In genomic region chr15:63582179-63582578, GRCh38 we compare ENCODE assay signal across 26 cellular contexts. TPM values are rescaled to one million over a fixed set of nuclear protein-coding genes. Genes with fewer than 3 reads are reported as not detected.
DNase-seq lines count a peak whose midpoint lies in the region; ATAC-seq and TF ChIP-seq lines count a peak whose summit lies in the region.
"Had no signal": no experiment of that assay in that cellular context is flagged by ENCODE, and none has a peak within 500 bp of the region (broad histone marks: within the 10 kb centered on the region; RNA-seq: fewer than 3 reads in every experiment).

No MANE protein-coding gene starts in this region.

- intact Hi-C loops in activated CD8-positive, alpha-beta T cell treated with anti-CD3 and anti-CD28 coated beads for 36 hours (cut with micrococcal nuclease), result no loop called here
- intact Hi-C loops in breast epithelium (cut with DNase I; ENCODE audit: low total_unique reads), result no loop called here

- peaks cover 5% of the 10 kb centered on the region for H4K20me1 ChIP-seq in osteoblast (ENCODE audit: insufficient read depth, low read length)

- no peaks in the 10 kb centered on the region for H3K9me3 ChIP-seq in osteoblast (ENCODE audit: low read depth, low read length)
- H3K9me3 ChIP-seq in breast epithelium, result no peaks in the 10 kb centered on the region
- H3K9me3 ChIP-seq: prostate gland, suprapubic skin, uterus had no signal

- no peak for DNase-seq in activated CD8-positive, alpha-beta T cell treated with anti-CD3 and anti-CD28 coated beads for 36 hours
- no peak for DNase-seq in activated CD8-positive, alpha-beta T cell treated with anti-CD3 and anti-CD28 coated beads, Interleukin-2, amount 10 ng/mL, durations not matched to agents 7 days and 5 days
- DNase-seq in HFFc6 (no peak), osteoblast (ENCODE audit: insufficient read length, low spot score, missing footprints) (no peak), NOMO-1 treated with DMSO at 0.1 percent for 48 hours (lab: John Stamatoyannopoulos, UW; ENCODE audit: unreplicated experiment) (no peak), breast epithelium (ENCODE audit: low spot score in 2 of 2) (no peak)
- DNase-seq in central memory CD8-positive, alpha-beta T cell (ENCODE audit: low spot score in 2 of 2), result no peak
- DNase-seq: activated CD4-positive, CD25-positive, alpha-beta regulatory T cell treated with anti-CD3 and anti-CD28 coated beads, Interleukin-2, amount 50 U/mL, for 72 hours; activated CD8-positive, alpha-beta memory T cell treated with anti-CD3 and anti-CD28 coated beads, Interleukin-2, amount 50 U/mL, for 4 hours; C1 segment of cervical spinal cord; cortex of kidney; DMS79; foreskin fibroblast; hippocampal formation; NCI-H146; stimulated activated CD4-positive, alpha-beta T cell treated with anti-CD3 and anti-CD28 coated beads, Interleukin-4, amount 100 ng/mL, for 24 hours; T1000; uterus had no signal

- H3K36me3 ChIP-seq in osteoblast (ENCODE audit: insufficient read depth, low read length) (peaks cover 17% of the 10 kb centered on the region), breast epithelium (peaks cover 2% of the 10 kb centered on the region)
- H3K36me3 ChIP-seq: prostate gland, uterus had no signal

- TF ChIP-seq CTCF in activated CD8-positive, alpha-beta T cell treated with anti-CD3 and anti-CD28 coated beads for 36 hours (IDR thresholded peaks at IDR 0.05), result no peak
- no peak for TF ChIP-seq CTCF in HFFc6 (IDR thresholded peaks at IDR 0.05)
- no peak for TF ChIP-seq CTCF in osteoblast (IDR thresholded peaks at IDR 0.05; ENCODE audit: extremely low read depth, low read depth, low read length)
- TF ChIP-seq CTCF in breast epithelium (IDR thresholded peaks at IDR 0.05), result no peak

- H3K4me1 ChIP-seq in osteoblast (ENCODE audit: insufficient read depth, low read length) (peaks cover 12% of the 10 kb centered on the region), breast epithelium (no peaks in the 10 kb centered on the region)
- H3K4me1 ChIP-seq: HAP-1, prostate gland, suprapubic skin, uterus had no signal

- TF ChIP-seq POLR2A in breast epithelium (IDR thresholded peaks at IDR 0.05), result no peak

- H3K79me2 ChIP-seq in osteoblast (ENCODE audit: insufficient read depth, low read length), result peaks cover 4% of the 10 kb centered on the region

- H3K4me3 ChIP-seq in osteoblast (ENCODE audit: insufficient read depth, low read length), result no peak overlapping the region
- H3K4me3 ChIP-seq in breast epithelium, result no peak overlapping the region
- H3K4me3 ChIP-seq: HAP-1, prostate gland, skin epidermis, suprapubic skin, uterus had no signal

- H3K4me2 ChIP-seq in osteoblast (ENCODE audit: insufficient read depth, low read length), result no peak overlapping the region

- H3K27me3 ChIP-seq in osteoblast (ENCODE audit: insufficient read depth, low read length) (no peaks in the 10 kb centered on the region), breast epithelium (no peaks in the 10 kb centered on the region)
- H3K27me3 ChIP-seq: suprapubic skin, uterus had no signal

- H3K9me3 Mint-ChIP-seq in activated CD8-positive, alpha-beta T cell treated with anti-CD3 and anti-CD28 coated beads for 36 hours, result peaks cover 9% of the 10 kb centered on the region
- peaks cover 8% of the 10 kb centered on the region for H3K9me3 Mint-ChIP-seq in activated CD8-positive, alpha-beta T cell treated with anti-CD3 and anti-CD28 coated beads, Interleukin-2, amount 10 ng/mL, durations not matched to agents 7 days and 5 days (ENCODE audit: insufficient read depth)
- no peaks in the 10 kb centered on the region for H3K9me3 Mint-ChIP-seq in HFFc6
- H3K9me3 Mint-ChIP-seq in central memory CD8-positive, alpha-beta T cell, result no peaks in the 10 kb centered on the region

- peak; percentile 45 for ATAC-seq in activated CD8-positive, alpha-beta T cell treated with anti-CD3 and anti-CD28 coated beads for 36 hours
- no peak for ATAC-seq in activated CD8-positive, alpha-beta T cell treated with anti-CD3 and anti-CD28 coated beads, Interleukin-2, amount 10 ng/mL, durations not matched to agents 7 days and 5 days
- no peak for ATAC-seq in central memory CD8-positive, alpha-beta T cell (replicated peaks; ENCODE audit: extremely low read depth, poor library complexity, severe bottlenecking)
- no peak for ATAC-seq in HG02973 (IDR thresholded peaks at IDR 0.05; ENCODE audit: unreplicated experiment)

- H3K4me1 Mint-ChIP-seq in activated CD8-positive, alpha-beta T cell treated with anti-CD3 and anti-CD28 coated beads for 36 hours (ENCODE audit: low read depth), result peaks cover 21% of the 10 kb centered on the region
- no peaks in the 10 kb centered on the region for H3K4me1 Mint-ChIP-seq in activated CD8-positive, alpha-beta T cell treated with anti-CD3 and anti-CD28 coated beads, Interleukin-2, amount 10 ng/mL, durations not matched to agents 7 days and 5 days (ENCODE audit: low read depth)
- peaks cover 28% of the 10 kb centered on the region for H3K4me1 Mint-ChIP-seq in HFFc6 (ENCODE audit: low read depth)
- H3K4me1 Mint-ChIP-seq in central memory CD8-positive, alpha-beta T cell, result peaks cover 23% of the 10 kb centered on the region

- POLR2A ChIA-PET in activated CD8-positive, alpha-beta T cell treated with anti-CD3 and anti-CD28 coated beads for 36 hours (lab: Charles Lee), result interaction anchor here (1.4 kb wide), 1 partner anchor 18 kb away, joined by 4 read pairs; no protein-coding TSS in a partner anchor
- POLR2A ChIA-PET in activated CD8-positive, alpha-beta T cell treated with anti-CD3 and anti-CD28 coated beads, Interleukin-2, amount 10 ng/mL, durations not matched to agents 7 days and 5 days (lab: Charles Lee), result no interaction called here

- CTCF ChIA-PET in activated CD8-positive, alpha-beta T cell treated with anti-CD3 and anti-CD28 coated beads for 36 hours (lab: Charles Lee), result interaction anchor here (1.1 to 2.0 kb wide), 2 partner anchors 11 to 150 kb away, joined by 3 to 4 read pairs; no protein-coding TSS in a partner anchor
- CTCF ChIA-PET in activated CD8-positive, alpha-beta T cell treated with anti-CD3 and anti-CD28 coated beads, Interleukin-2, amount 10 ng/mL, durations not matched to agents 7 days and 5 days (lab: Charles Lee), result interaction anchor here (1.0 kb wide), 1 partner anchor 11 kb away, joined by 3 read pairs; no protein-coding TSS in a partner anchor

- H3K27me3 Mint-ChIP-seq in activated CD8-positive, alpha-beta T cell treated with anti-CD3 and anti-CD28 coated beads for 36 hours, result no peaks in the 10 kb centered on the region
- H3K27me3 Mint-ChIP-seq in activated CD8-positive, alpha-beta T cell treated with anti-CD3 and anti-CD28 coated beads, Interleukin-2, amount 10 ng/mL, durations not matched to agents 7 days and 5 days (ENCODE audit: low read depth), result no peaks in the 10 kb centered on the region
- no peaks in the 10 kb centered on the region; the same call in 1 of the 2 replicates for H3K27me3 Mint-ChIP-seq in HFFc6 (ENCODE audit: insufficient read depth)
- H3K27me3 Mint-ChIP-seq in central memory CD8-positive, alpha-beta T cell, result no peaks in the 10 kb centered on the region

- H3K27ac ChIP-seq in osteoblast (ENCODE audit: low read depth, low read length) (peak overlapping the region; percentile 85), breast epithelium (no peak overlapping the region)
- H3K27ac ChIP-seq: HL-60, prostate gland, suprapubic skin, uterus had no signal

- no peak overlapping the region for H3K4me3 Mint-ChIP-seq in activated CD8-positive, alpha-beta T cell treated with anti-CD3 and anti-CD28 coated beads for 36 hours
- H3K4me3 Mint-ChIP-seq in activated CD8-positive, alpha-beta T cell treated with anti-CD3 and anti-CD28 coated beads, Interleukin-2, amount 10 ng/mL, durations not matched to agents 7 days and 5 days, result no peak overlapping the region
- H3K4me3 Mint-ChIP-seq in HFFc6, result no peak overlapping the region
- no peak overlapping the region for H3K4me3 Mint-ChIP-seq in central memory CD8-positive, alpha-beta T cell

- H3K27ac Mint-ChIP-seq in activated CD8-positive, alpha-beta T cell treated with anti-CD3 and anti-CD28 coated beads for 36 hours, result peak overlapping the region; percentile 76
- no peak overlapping the region for H3K27ac Mint-ChIP-seq in activated CD8-positive, alpha-beta T cell treated with anti-CD3 and anti-CD28 coated beads, Interleukin-2, amount 10 ng/mL, durations not matched to agents 7 days and 5 days
- H3K27ac Mint-ChIP-seq in HFFc6, result peak overlapping the region; percentile 87
- peak overlapping the region; percentile 29 for H3K27ac Mint-ChIP-seq in central memory CD8-positive, alpha-beta T cell (ENCODE audit: low read depth)

- H2AFZ ChIP-seq in osteoblast (ENCODE audit: low read length), result no peak overlapping the region

- H3K36me3 Mint-ChIP-seq in activated CD8-positive, alpha-beta T cell treated with anti-CD3 and anti-CD28 coated beads for 36 hours (ENCODE audit: low read depth), result peaks cover 56% of the 10 kb centered on the region
- peaks cover 49% of the 10 kb centered on the region for H3K36me3 Mint-ChIP-seq in activated CD8-positive, alpha-beta T cell treated with anti-CD3 and anti-CD28 coated beads, Interleukin-2, amount 10 ng/mL, durations not matched to agents 7 days and 5 days (ENCODE audit: low read depth)
- peaks cover 31% of the 10 kb centered on the region for H3K36me3 Mint-ChIP-seq in HFFc6 (ENCODE audit: low read depth)
- H3K36me3 Mint-ChIP-seq in central memory CD8-positive, alpha-beta T cell (ENCODE audit: insufficient read depth), result peaks cover 42% of the 10 kb centered on the region

RNA-seq across cellular contexts. Expression of gene FBXL22, which starts 15.0 kb away (rescaled TPM):
- total RNA-seq in activated CD8-positive, alpha-beta T cell treated with anti-CD3 and anti-CD28 coated beads for 36 hours, result under 1 TPM; 0.34 to 0.63 TPM
- total RNA-seq in activated CD8-positive, alpha-beta T cell treated with anti-CD3 and anti-CD28 coated beads, Interleukin-2, amount 10 ng/mL, durations not matched to agents 7 days and 5 days, result 1 to 10 TPM in 1 of 2 experiments, under 1 TPM in 1; 0.66 to 1.4 TPM
- total RNA-seq in HFFc6 (2021; fragmentation: NEBNext Ultra II Directional; extraction: Animal tissue kit (Norgen Biotek cat#: 25700)), result under 1 TPM; 0.20 to 0.57 (median 0.29) TPM
- total RNA-seq in osteoblast (0.59 and 1.8 TPM in 2 replicates), breast epithelium (1 to 10 TPM in 2 of 3 donors, under 1 TPM in 1; 0.64 to 3.5 (median 2.0) TPM)
- total RNA-seq: endothelial cell of umbilical vein, SK-MEL-5 had no signal
